Comparison of ENCODE assay signal across 1 cellular context in the genomic region with DNA sequence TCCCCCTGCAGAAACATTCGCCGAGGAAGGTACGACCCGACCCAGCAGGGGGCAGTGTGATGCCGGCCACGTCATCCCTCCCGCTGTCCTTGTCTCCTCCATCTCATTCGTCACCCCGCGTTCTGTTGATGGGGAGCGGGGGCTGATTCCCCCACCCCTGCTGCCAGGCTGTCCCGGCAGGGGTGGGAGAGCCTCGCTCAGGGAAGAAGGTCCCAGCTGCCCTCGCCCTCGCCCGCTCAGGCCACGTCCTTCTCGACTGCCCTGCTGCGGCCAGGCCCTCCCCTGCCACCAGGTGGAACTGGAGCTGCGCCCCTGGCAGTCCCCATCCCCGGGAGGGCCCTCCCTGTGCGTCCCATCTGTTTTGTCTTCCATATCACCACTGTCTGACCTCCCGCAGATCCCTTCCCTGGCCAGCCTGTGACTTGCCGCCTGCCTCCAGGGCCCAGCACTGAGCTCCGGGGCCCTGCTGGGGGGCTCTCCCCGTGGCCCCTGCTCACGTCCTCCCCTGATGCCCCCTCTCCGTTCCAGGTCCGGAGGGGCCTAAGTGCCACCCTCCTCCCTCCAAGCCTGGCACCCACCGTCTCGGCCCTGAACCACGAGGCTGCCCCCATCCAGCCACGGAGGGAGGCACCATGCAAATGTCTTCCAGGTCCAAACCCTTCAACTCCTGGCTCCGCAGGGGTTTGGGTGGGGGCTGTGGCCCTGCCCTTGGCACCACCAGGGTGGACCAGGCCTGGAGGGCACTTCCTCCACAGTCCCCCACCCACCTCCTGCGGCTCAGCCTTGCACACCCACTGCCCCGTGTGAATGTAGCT.
TF ChIP-seq lines count a peak whose summit lies in the region.

No MANE protein-coding gene starts in this region.

TF ChIP-seq in K562, 482 proteins besides CTCF, POLR2A, EP300 and RAD21 (continued from another document and continues in another):
- TF ChIP-seq, protein P1, sequence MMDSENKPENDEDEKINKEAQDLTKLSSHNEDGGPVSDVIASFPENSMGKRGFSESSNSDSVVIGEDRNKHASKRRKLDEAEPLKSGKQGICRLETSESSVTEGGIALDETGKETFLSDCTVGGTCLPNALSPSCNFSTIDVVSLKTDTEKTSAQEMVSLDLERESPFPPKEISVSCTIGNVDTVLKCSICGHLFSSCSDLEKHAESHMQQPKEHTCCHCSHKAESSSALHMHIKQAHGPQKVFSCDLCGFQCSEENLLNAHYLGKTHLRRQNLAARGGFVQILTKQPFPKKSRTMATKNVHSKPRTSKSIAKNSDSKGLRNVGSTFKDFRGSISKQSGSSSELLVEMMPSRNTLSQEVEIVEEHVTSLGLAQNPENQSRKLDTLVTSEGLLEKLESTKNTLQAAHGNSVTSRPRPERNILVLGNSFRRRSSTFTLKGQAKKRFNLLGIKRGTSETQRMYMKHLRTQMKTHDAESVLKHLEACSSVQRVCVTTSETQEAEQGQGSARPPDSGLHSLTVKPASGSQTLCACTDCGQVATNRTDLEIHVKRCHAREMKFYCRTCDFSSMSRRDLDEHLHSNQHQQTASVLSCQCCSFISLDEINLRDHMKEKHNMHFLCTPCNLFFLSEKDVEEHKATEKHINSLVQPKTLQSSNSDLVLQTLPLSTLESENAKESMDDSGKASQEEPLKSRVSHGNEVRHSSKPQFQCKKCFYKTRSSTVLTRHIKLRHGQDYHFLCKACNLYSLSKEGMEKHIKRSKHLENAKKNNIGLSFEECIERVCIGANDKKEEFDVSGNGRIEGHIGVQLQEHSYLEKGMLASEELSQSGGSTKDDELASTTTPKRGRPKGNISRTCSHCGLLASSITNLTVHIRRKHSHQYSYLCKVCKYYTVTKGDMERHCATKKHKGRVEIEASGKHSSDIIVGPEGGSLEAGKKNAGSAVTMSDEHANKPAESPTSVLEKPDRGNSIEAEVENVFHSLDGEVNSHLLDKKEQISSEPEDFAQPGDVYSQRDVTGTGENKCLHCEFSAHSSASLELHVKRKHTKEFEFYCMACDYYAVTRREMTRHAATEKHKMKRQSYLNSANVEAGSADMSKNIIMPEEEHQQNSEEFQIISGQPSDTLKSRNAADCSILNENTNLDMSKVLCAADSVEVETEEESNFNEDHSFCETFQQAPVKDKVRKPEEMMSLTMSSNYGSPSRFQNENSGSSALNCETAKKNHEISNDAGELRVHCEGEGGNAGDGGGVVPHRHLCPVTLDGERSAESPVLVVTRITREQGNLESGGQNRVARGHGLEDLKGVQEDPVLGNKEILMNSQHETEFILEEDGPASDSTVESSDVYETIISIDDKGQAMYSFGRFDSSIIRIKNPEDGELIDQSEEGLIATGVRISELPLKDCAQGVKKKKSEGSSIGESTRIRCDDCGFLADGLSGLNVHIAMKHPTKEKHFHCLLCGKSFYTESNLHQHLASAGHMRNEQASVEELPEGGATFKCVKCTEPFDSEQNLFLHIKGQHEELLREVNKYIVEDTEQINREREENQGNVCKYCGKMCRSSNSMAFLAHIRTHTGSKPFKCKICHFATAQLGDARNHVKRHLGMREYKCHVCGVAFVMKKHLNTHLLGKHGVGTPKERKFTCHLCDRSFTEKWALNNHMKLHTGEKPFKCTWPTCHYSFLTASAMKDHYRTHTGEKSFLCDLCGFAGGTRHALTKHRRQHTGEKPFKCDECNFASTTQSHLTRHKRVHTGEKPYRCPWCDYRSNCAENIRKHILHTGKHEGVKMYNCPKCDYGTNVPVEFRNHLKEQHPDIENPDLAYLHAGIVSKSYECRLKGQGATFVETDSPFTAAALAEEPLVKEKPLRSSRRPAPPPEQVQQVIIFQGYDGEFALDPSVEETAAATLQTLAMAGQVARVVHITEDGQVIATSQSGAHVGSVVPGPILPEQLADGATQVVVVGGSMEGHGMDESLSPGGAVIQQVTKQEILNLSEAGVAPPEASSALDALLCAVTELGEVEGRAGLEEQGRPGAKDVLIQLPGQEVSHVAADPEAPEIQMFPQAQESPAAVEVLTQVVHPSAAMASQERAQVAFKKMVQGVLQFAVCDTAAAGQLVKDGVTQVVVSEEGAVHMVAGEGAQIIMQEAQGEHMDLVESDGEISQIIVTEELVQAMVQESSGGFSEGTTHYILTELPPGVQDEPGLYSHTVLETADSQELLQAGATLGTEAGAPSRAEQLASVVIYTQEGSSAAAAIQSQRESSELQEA (IDR thresholded peaks at IDR 0.05; ENCODE audit: low read depth) = no peak
- peak; percentile 50 for TF ChIP-seq KDM5B (IDR thresholded peaks at IDR 0.05; ENCODE audit: insufficient replicate concordance, low read depth, low read length)
- no peak; the same call in 1 of the 2 replicates for TF ChIP-seq TCF3 (CRISPR knock-in tag; IDR thresholded peaks at IDR 0.05)
- TF ChIP-seq ZNF79 (CRISPR knock-in tag; IDR thresholded peaks at IDR 0.05; ENCODE audit: low read depth) = no peak
- TF ChIP-seq NFYB (IDR thresholded peaks at IDR 0.05; ENCODE audit: extremely low read depth, insufficient read length) = no peak
- TF ChIP-seq ZNF253 (CRISPR knock-in tag; conservative IDR thresholded peaks at IDR 0.05) = no peak
- no peak for TF ChIP-seq POLR2AphosphoS5 (IDR thresholded peaks at IDR 0.05; ENCODE audit: control insufficient read depth, insufficient read depth, low read depth, low read length)
- TF ChIP-seq ZFPM2 (CRISPR knock-in tag; IDR thresholded peaks at IDR 0.05) = no peak
- TF ChIP-seq, protein P2, sequence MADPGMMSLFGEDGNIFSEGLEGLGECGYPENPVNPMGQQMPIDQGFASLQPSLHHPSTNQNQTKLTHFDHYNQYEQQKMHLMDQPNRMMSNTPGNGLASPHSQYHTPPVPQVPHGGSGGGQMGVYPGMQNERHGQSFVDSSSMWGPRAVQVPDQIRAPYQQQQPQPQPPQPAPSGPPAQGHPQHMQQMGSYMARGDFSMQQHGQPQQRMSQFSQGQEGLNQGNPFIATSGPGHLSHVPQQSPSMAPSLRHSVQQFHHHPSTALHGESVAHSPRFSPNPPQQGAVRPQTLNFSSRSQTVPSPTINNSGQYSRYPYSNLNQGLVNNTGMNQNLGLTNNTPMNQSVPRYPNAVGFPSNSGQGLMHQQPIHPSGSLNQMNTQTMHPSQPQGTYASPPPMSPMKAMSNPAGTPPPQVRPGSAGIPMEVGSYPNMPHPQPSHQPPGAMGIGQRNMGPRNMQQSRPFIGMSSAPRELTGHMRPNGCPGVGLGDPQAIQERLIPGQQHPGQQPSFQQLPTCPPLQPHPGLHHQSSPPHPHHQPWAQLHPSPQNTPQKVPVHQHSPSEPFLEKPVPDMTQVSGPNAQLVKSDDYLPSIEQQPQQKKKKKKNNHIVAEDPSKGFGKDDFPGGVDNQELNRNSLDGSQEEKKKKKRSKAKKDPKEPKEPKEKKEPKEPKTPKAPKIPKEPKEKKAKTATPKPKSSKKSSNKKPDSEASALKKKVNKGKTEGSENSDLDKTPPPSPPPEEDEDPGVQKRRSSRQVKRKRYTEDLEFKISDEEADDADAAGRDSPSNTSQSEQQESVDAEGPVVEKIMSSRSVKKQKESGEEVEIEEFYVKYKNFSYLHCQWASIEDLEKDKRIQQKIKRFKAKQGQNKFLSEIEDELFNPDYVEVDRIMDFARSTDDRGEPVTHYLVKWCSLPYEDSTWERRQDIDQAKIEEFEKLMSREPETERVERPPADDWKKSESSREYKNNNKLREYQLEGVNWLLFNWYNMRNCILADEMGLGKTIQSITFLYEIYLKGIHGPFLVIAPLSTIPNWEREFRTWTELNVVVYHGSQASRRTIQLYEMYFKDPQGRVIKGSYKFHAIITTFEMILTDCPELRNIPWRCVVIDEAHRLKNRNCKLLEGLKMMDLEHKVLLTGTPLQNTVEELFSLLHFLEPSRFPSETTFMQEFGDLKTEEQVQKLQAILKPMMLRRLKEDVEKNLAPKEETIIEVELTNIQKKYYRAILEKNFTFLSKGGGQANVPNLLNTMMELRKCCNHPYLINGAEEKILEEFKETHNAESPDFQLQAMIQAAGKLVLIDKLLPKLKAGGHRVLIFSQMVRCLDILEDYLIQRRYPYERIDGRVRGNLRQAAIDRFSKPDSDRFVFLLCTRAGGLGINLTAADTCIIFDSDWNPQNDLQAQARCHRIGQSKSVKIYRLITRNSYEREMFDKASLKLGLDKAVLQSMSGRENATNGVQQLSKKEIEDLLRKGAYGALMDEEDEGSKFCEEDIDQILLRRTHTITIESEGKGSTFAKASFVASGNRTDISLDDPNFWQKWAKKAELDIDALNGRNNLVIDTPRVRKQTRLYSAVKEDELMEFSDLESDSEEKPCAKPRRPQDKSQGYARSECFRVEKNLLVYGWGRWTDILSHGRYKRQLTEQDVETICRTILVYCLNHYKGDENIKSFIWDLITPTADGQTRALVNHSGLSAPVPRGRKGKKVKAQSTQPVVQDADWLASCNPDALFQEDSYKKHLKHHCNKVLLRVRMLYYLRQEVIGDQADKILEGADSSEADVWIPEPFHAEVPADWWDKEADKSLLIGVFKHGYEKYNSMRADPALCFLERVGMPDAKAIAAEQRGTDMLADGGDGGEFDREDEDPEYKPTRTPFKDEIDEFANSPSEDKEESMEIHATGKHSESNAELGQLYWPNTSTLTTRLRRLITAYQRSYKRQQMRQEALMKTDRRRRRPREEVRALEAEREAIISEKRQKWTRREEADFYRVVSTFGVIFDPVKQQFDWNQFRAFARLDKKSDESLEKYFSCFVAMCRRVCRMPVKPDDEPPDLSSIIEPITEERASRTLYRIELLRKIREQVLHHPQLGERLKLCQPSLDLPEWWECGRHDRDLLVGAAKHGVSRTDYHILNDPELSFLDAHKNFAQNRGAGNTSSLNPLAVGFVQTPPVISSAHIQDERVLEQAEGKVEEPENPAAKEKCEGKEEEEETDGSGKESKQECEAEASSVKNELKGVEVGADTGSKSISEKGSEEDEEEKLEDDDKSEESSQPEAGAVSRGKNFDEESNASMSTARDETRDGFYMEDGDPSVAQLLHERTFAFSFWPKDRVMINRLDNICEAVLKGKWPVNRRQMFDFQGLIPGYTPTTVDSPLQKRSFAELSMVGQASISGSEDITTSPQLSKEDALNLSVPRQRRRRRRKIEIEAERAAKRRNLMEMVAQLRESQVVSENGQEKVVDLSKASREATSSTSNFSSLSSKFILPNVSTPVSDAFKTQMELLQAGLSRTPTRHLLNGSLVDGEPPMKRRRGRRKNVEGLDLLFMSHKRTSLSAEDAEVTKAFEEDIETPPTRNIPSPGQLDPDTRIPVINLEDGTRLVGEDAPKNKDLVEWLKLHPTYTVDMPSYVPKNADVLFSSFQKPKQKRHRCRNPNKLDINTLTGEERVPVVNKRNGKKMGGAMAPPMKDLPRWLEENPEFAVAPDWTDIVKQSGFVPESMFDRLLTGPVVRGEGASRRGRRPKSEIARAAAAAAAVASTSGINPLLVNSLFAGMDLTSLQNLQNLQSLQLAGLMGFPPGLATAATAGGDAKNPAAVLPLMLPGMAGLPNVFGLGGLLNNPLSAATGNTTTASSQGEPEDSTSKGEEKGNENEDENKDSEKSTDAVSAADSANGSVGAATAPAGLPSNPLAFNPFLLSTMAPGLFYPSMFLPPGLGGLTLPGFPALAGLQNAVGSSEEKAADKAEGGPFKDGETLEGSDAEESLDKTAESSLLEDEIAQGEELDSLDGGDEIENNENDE (IDR thresholded peaks at IDR 0.05; ENCODE audit: low read depth, low read length) = no peak
- TF ChIP-seq ZKSCAN1 (IDR thresholded peaks at IDR 0.05; ENCODE audit: low read depth, low read length) = no peak
- peak; percentile 87 for TF ChIP-seq ESRRA (IDR thresholded peaks at IDR 0.05; ENCODE audit: borderline replicate concordance, low read depth)
- TF ChIP-seq SRSF3 (IDR thresholded peaks at IDR 0.05; ENCODE audit: insufficient read depth, low read length) = no peak
- peak in 1 of 2 experiments; percentile 75; a peak in 2 of 4 replicates for TF ChIP-seq RCOR1 (IDR thresholded peaks at IDR 0.05; ENCODE audit: borderline replicate concordance in 1 of 2, low read depth in 2 of 2, low read length in 2 of 2)
- peak in 1 of 2 experiments; percentile 45; a peak in 2 of 4 replicates for TF ChIP-seq KDM1A (IDR thresholded peaks at IDR 0.05)
- TF ChIP-seq CAMTA2 (CRISPR knock-in tag; conservative IDR thresholded peaks at IDR 0.05) = no peak
- TF ChIP-seq, protein P3, sequence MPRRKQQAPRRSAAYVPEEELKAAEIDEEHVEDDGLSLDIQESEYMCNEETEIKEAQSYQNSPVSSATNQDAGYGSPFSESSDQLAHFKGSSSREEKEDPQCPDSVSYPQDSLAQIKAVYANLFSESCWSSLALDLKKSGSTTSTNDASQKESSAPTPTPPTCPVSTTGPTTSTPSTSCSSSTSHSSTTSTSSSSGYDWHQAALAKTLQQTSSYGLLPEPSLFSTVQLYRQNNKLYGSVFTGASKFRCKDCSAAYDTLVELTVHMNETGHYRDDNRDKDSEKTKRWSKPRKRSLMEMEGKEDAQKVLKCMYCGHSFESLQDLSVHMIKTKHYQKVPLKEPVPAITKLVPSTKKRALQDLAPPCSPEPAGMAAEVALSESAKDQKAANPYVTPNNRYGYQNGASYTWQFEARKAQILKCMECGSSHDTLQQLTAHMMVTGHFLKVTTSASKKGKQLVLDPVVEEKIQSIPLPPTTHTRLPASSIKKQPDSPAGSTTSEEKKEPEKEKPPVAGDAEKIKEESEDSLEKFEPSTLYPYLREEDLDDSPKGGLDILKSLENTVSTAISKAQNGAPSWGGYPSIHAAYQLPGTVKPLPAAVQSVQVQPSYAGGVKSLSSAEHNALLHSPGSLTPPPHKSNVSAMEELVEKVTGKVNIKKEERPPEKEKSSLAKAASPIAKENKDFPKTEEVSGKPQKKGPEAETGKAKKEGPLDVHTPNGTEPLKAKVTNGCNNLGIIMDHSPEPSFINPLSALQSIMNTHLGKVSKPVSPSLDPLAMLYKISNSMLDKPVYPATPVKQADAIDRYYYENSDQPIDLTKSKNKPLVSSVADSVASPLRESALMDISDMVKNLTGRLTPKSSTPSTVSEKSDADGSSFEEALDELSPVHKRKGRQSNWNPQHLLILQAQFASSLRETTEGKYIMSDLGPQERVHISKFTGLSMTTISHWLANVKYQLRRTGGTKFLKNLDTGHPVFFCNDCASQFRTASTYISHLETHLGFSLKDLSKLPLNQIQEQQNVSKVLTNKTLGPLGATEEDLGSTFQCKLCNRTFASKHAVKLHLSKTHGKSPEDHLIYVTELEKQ (CRISPR knock-in tag; IDR thresholded peaks at IDR 0.05) = no peak
- no peak for TF ChIP-seq SIRT6 (IDR thresholded peaks at IDR 0.05; ENCODE audit: low read depth, low read length)
- no peak for TF ChIP-seq GABPA (tag; conservative IDR thresholded peaks at IDR 0.05; ENCODE audit: low read depth)
- no peak for TF ChIP-seq ZNF134 (CRISPR knock-in tag; conservative IDR thresholded peaks at IDR 0.05)
- no peak for TF ChIP-seq SMARCB1 (IDR thresholded peaks at IDR 0.05; ENCODE audit: insufficient read length, low read depth)
- peak; percentile 92 for TF ChIP-seq FOSL1 (tag; conservative IDR thresholded peaks at IDR 0.05)
- 0 out of 2 replicates have a peak, but pooled peaks have one; percentile 48 for TF ChIP-seq RBM14 (IDR thresholded peaks at IDR 0.05; ENCODE audit: borderline replicate concordance, insufficient read depth, low read depth, low read length)
- no peak for TF ChIP-seq SRSF9 (IDR thresholded peaks at IDR 0.05; ENCODE audit: borderline replicate concordance, low read depth, low read length)
- TF ChIP-seq ZNF586 (CRISPR knock-in tag; conservative IDR thresholded peaks at IDR 0.05) = no peak
- TF ChIP-seq ZNF311 (CRISPR knock-in tag; IDR thresholded peaks at IDR 0.05) = no peak
- TF ChIP-seq, protein P4, sequence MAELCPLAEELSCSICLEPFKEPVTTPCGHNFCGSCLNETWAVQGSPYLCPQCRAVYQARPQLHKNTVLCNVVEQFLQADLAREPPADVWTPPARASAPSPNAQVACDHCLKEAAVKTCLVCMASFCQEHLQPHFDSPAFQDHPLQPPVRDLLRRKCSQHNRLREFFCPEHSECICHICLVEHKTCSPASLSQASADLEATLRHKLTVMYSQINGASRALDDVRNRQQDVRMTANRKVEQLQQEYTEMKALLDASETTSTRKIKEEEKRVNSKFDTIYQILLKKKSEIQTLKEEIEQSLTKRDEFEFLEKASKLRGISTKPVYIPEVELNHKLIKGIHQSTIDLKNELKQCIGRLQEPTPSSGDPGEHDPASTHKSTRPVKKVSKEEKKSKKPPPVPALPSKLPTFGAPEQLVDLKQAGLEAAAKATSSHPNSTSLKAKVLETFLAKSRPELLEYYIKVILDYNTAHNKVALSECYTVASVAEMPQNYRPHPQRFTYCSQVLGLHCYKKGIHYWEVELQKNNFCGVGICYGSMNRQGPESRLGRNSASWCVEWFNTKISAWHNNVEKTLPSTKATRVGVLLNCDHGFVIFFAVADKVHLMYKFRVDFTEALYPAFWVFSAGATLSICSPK (IDR thresholded peaks at IDR 0.05; ENCODE audit: borderline replicate concordance) = no peak
